ENCODE assay signal across 2 cellular contexts in the genomic region with DNA sequence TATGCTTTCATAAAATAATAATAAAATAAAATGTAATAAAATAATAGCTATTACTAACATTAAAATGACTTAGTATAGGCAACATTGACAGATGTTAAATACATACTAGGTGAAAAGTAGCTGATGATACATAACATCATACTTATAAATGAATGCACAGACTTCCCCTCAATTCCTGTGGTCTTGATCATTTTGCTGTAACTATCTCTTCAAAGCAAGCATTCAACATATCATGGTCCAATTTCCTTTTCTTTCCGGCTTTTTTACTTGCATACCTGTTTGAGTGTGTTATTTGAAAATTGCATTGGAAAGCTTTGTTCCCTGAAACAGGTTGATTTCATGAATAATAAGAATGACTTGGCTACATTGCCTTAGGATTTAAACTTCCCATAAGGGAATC.
TF ChIP-seq lines count a peak whose summit lies in the region.

No MANE protein-coding gene starts in this region.

TF ChIP-seq in IMR-90, 13 proteins besides CTCF, POLR2A, EP300 and RAD21:
- TF ChIP-seq RCOR1 (IDR thresholded peaks at IDR 0.05; ENCODE audit: insufficient replicate concordance, low read length): no peak
- TF ChIP-seq RFX5 (IDR thresholded peaks at IDR 0.05; ENCODE audit: low read depth, low read length): no peak
- TF ChIP-seq SMC3 (IDR thresholded peaks at IDR 0.05; ENCODE audit: low read depth, low read length): no peak
- no peak for TF ChIP-seq CHD1 (IDR thresholded peaks at IDR 0.05; ENCODE audit: low read depth, low read length)
- TF ChIP-seq, protein P1, sequence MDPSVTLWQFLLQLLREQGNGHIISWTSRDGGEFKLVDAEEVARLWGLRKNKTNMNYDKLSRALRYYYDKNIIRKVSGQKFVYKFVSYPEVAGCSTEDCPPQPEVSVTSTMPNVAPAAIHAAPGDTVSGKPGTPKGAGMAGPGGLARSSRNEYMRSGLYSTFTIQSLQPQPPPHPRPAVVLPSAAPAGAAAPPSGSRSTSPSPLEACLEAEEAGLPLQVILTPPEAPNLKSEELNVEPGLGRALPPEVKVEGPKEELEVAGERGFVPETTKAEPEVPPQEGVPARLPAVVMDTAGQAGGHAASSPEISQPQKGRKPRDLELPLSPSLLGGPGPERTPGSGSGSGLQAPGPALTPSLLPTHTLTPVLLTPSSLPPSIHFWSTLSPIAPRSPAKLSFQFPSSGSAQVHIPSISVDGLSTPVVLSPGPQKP (IDR thresholded peaks at IDR 0.05; ENCODE audit: borderline replicate concordance, low read depth, low read length): no peak
- TF ChIP-seq NFE2L2 (IDR thresholded peaks at IDR 0.05; ENCODE audit: low read depth, low read length): no peak
- TF ChIP-seq MAZ (IDR thresholded peaks at IDR 0.05; ENCODE audit: borderline replicate concordance, low read depth, low read length): no peak
- TF ChIP-seq BHLHE40 (IDR thresholded peaks at IDR 0.05; ENCODE audit: low read depth, low read length): no peak
- TF ChIP-seq USF2 (IDR thresholded peaks at IDR 0.05; ENCODE audit: low read depth, low read length): no peak
- TF ChIP-seq MAFK (IDR thresholded peaks at IDR 0.05; ENCODE audit: low read depth, low read length): no peak
- TF ChIP-seq CEBPB (IDR thresholded peaks at IDR 0.05; ENCODE audit: low read depth, low read length): no peak
- TF ChIP-seq MXI1 (IDR thresholded peaks at IDR 0.05; ENCODE audit: borderline replicate concordance, low read depth, low read length): no peak
- no peak for TF ChIP-seq FOS (IDR thresholded peaks at IDR 0.05; ENCODE audit: low read depth, low read length)

TF ChIP-seq in H1, 55 proteins besides CTCF, POLR2A, EP300 and RAD21:
- TF ChIP-seq KDM5A (IDR thresholded peaks at IDR 0.05; ENCODE audit: low read length): no peak
- no peak for TF ChIP-seq EZH2 (IDR thresholded peaks at IDR 0.05; ENCODE audit: low read depth, low read length, severe bottlenecking)
- no peak for TF ChIP-seq MAX (IDR thresholded peaks at IDR 0.05)
- no peak for TF ChIP-seq RNF2 (IDR thresholded peaks at IDR 0.05; ENCODE audit: borderline replicate concordance, low read depth, low read length, missing control alignments, poor library complexity, severe bottlenecking)
- TF ChIP-seq SRF (IDR thresholded peaks at IDR 0.05; ENCODE audit: low read depth, low read length): no peak
- TF ChIP-seq CBX8 (IDR thresholded peaks at IDR 0.05; ENCODE audit: borderline replicate concordance, low read depth, low read length): no peak
- TF ChIP-seq JUN (IDR thresholded peaks at IDR 0.05; ENCODE audit: low read depth, low read length): no peak
- no peak for TF ChIP-seq ASH2L (IDR thresholded peaks at IDR 0.05; ENCODE audit: low read length)
- TF ChIP-seq CHD1 (IDR thresholded peaks at IDR 0.05; ENCODE audit: low read depth, low read length): no peak
- TF ChIP-seq FOSL1 (IDR thresholded peaks at IDR 0.05; ENCODE audit: insufficient read depth, low read depth, low read length): no peak
- no peak for TF ChIP-seq BCL11A (IDR thresholded peaks at IDR 0.05; ENCODE audit: low read depth in 2 of 2, low read length in 2 of 2)
- TF ChIP-seq EGR1 (IDR thresholded peaks at IDR 0.05; ENCODE audit: borderline replicate concordance, low read depth, low read length): no peak
- TF ChIP-seq, protein P2, sequence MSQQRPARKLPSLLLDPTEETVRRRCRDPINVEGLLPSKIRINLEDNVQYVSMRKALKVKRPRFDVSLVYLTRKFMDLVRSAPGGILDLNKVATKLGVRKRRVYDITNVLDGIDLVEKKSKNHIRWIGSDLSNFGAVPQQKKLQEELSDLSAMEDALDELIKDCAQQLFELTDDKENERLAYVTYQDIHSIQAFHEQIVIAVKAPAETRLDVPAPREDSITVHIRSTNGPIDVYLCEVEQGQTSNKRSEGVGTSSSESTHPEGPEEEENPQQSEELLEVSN (IDR thresholded peaks at IDR 0.05): no peak
- TF ChIP-seq JUND (IDR thresholded peaks at IDR 0.05; ENCODE audit: low read length): no peak
- no peak for TF ChIP-seq TCF12 (IDR thresholded peaks at IDR 0.05; ENCODE audit: low read depth, low read length)
- TF ChIP-seq RFX5 (IDR thresholded peaks at IDR 0.05; ENCODE audit: borderline replicate concordance, low read depth, low read length): no peak
- no peak for TF ChIP-seq SIX5 (IDR thresholded peaks at IDR 0.05; ENCODE audit: low read depth, low read length)
- no peak for TF ChIP-seq CEBPB (IDR thresholded peaks at IDR 0.05; ENCODE audit: low read depth, low read length)
- no peak for TF ChIP-seq RXRA (IDR thresholded peaks at IDR 0.05; ENCODE audit: insufficient read depth, low read depth, low read length)
